ENCODE assay signal across 9 cellular contexts in genomic region chr7:106057204-106057961, GRCh38. TPM values are rescaled to one million over a fixed set of nuclear protein-coding genes. Genes with fewer than 3 reads are reported as not detected.
DNase-seq lines count a peak whose midpoint lies in the region; ATAC-seq and TF ChIP-seq lines count a peak whose summit lies in the region.
"Had no signal": no experiment of that assay in that cellular context is flagged by ENCODE, and none has a peak within 500 bp of the region (broad histone marks: within the 10 kb centered on the region; RNA-seq: fewer than 3 reads in every experiment).

No MANE protein-coding gene starts in this region.

- no peaks in the 10 kb centered on the region for H3K9me3 ChIP-seq in WERI-Rb-1 (ENCODE audit: severe bottlenecking)
- H3K9me3 ChIP-seq in muscle layer of colon (ENCODE audit: low read length), result no peaks in the 10 kb centered on the region
- H3K9me3 ChIP-seq in upper lobe of left lung, result no peaks in the 10 kb centered on the region
- H3K9me3 ChIP-seq: left lung had no signal

- H3K4me3 ChIP-seq in WERI-Rb-1 (ENCODE audit: low read depth, low read length) (no peak overlapping the region), muscle layer of colon (ENCODE audit: low read depth in 1 of 2, low read length in 2 of 2) (no peak overlapping the region), upper lobe of left lung (no peak overlapping the region)
- H3K4me3 ChIP-seq: left lung had no signal

- no peak overlapping the region for H3K9ac ChIP-seq in muscle layer of colon (ENCODE audit: low read length)

- peaks cover 30% of the 10 kb centered on the region for H3K4me1 ChIP-seq in muscle layer of colon (ENCODE audit: insufficient read depth, low read length)
- H3K4me1 ChIP-seq in upper lobe of left lung, result peaks cover 0 to 9% (median 3%) of the 10 kb centered on the region in 4 donors

- H3K36me3 ChIP-seq in WERI-Rb-1, result no peaks in the 10 kb centered on the region
- H3K36me3 ChIP-seq in muscle layer of colon (ENCODE audit: insufficient read depth, low read length), result no peaks in the 10 kb centered on the region
- no peaks in the 10 kb centered on the region for H3K36me3 ChIP-seq in upper lobe of left lung
- H3K36me3 ChIP-seq: left lung had no signal

- DNase-seq in WERI-Rb-1 (no peak), upper lobe of left lung (no peak), D341Med (ENCODE audit: low spot score) (no peak), NCI-H146 (lab: John Stamatoyannopoulos, UW) (no peak)
- DNase-seq in stimulated activated CD4-positive, alpha-beta T cell treated with anti-CD3 and anti-CD28 coated beads, Interleukin-1b, Interleukin-23, amount 100 ng/mL, for 48 hours, result no peak

- no peak for ATAC-seq in upper lobe of left lung (ENCODE audit: low FRiP score in 2 of 2)

- no peaks in the 10 kb centered on the region for H3K27me3 ChIP-seq in WERI-Rb-1 (ENCODE audit: insufficient read depth, low read depth, severe bottlenecking)
- H3K27me3 ChIP-seq in muscle layer of colon (ENCODE audit: control insufficient read depth in 1 of 2, insufficient read depth in 2 of 2, low read length in 2 of 2), result no peaks in the 10 kb centered on the region
- H3K27me3 ChIP-seq in upper lobe of left lung, result no peaks in the 10 kb centered on the region
- H3K27me3 ChIP-seq: left lung had no signal

- no peak for TF ChIP-seq EP300 in upper lobe of left lung (IDR thresholded peaks at IDR 0.05)

- TF ChIP-seq CTCF in 22Rv1 (IDR thresholded peaks at IDR 0.05), result peak; percentile 45
- TF ChIP-seq CTCF in WERI-Rb-1 (IDR thresholded peaks at IDR 0.05; ENCODE audit: low read depth, low read length), result no peak
- TF ChIP-seq CTCF in upper lobe of left lung (IDR thresholded peaks at IDR 0.05), result peak in 1 of 6 experiments; percentile 3

- H3K27ac ChIP-seq in 22Rv1 (no peak overlapping the region), WERI-Rb-1 (peak overlapping the region; percentile 46; the same call in 1 of the 2 replicates), muscle layer of colon (ENCODE audit: low read depth, low read length) (peak overlapping the region; percentile 16), upper lobe of left lung (no peak overlapping the region)
- H3K27ac ChIP-seq: left lung had no signal

- WGBS in upper lobe of left lung, 2 donors, result 70 to 80% methylated on average over 6 to 10 of the region's 10 CpGs

- peak; percentile 4 for TF ChIP-seq POLR2A in GM18526 (IDR thresholded peaks at IDR 0.05; ENCODE audit: extremely low read depth, insufficient read length)
- no peak for TF ChIP-seq POLR2A in upper lobe of left lung (IDR thresholded peaks at IDR 0.05)

RNA-seq across cellular contexts. Expression of gene SYPL1, which starts 54.7 kb away (rescaled TPM):
- total RNA-seq in upper lobe of left lung, result 10 to 100 TPM; 24.1 to 100.0 (median 71.7) TPM

Comparison
In these comparisons a context has a peak if more than half of its experiments do, and no peak if none do; other contexts are left out.
1. H3K27ac ChIP-seq: peak in WERI-Rb-1 (single experiment) and muscle layer of colon (single experiment); none in 22Rv1 (single experiment) and upper lobe of left lung (0 of 4).